Comparison of ENCODE assay signal across 1 cellular context in genomic region chr4:169208516-169208915, GRCh38.
TF ChIP-seq lines count a peak whose summit lies in the region.

No MANE protein-coding gene starts in this region.

TF ChIP-seq in IMR-90, 13 proteins besides CTCF, POLR2A, EP300 and RAD21:
- TF ChIP-seq RCOR1 (IDR thresholded peaks at IDR 0.05; ENCODE audit: insufficient replicate concordance, low read length), result no peak
- no peak for TF ChIP-seq MXI1 (IDR thresholded peaks at IDR 0.05; ENCODE audit: borderline replicate concordance, low read depth, low read length)
- no peak for TF ChIP-seq MAZ (IDR thresholded peaks at IDR 0.05; ENCODE audit: borderline replicate concordance, low read depth, low read length)
- TF ChIP-seq FOS (IDR thresholded peaks at IDR 0.05; ENCODE audit: low read depth, low read length), result no peak
- no peak for TF ChIP-seq RFX5 (IDR thresholded peaks at IDR 0.05; ENCODE audit: low read depth, low read length)
- TF ChIP-seq MAFK (IDR thresholded peaks at IDR 0.05; ENCODE audit: low read depth, low read length), result no peak
- TF ChIP-seq, protein P1, sequence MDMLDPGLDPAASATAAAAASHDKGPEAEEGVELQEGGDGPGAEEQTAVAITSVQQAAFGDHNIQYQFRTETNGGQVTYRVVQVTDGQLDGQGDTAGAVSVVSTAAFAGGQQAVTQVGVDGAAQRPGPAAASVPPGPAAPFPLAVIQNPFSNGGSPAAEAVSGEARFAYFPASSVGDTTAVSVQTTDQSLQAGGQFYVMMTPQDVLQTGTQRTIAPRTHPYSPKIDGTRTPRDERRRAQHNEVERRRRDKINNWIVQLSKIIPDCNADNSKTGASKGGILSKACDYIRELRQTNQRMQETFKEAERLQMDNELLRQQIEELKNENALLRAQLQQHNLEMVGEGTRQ (IDR thresholded peaks at IDR 0.05; ENCODE audit: low read depth, low read length), result no peak
- no peak for TF ChIP-seq CHD1 (IDR thresholded peaks at IDR 0.05; ENCODE audit: low read depth, low read length)
- TF ChIP-seq, protein P2, sequence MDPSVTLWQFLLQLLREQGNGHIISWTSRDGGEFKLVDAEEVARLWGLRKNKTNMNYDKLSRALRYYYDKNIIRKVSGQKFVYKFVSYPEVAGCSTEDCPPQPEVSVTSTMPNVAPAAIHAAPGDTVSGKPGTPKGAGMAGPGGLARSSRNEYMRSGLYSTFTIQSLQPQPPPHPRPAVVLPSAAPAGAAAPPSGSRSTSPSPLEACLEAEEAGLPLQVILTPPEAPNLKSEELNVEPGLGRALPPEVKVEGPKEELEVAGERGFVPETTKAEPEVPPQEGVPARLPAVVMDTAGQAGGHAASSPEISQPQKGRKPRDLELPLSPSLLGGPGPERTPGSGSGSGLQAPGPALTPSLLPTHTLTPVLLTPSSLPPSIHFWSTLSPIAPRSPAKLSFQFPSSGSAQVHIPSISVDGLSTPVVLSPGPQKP (IDR thresholded peaks at IDR 0.05; ENCODE audit: borderline replicate concordance, low read depth, low read length), result no peak
- TF ChIP-seq SMC3 (IDR thresholded peaks at IDR 0.05; ENCODE audit: low read depth, low read length), result no peak
- no peak for TF ChIP-seq BHLHE40 (IDR thresholded peaks at IDR 0.05; ENCODE audit: low read depth, low read length)
- no peak for TF ChIP-seq NFE2L2 (IDR thresholded peaks at IDR 0.05; ENCODE audit: low read depth, low read length)
- TF ChIP-seq CEBPB (IDR thresholded peaks at IDR 0.05; ENCODE audit: low read depth, low read length), result no peak
